In genomic region chr2:98297817-98298684, GRCh38 we compare ENCODE assay signal across 34 cellular contexts. TPM values are rescaled to one million over a fixed set of nuclear protein-coding genes. Genes with fewer than 3 reads are reported as not detected.
DNase-seq lines count a peak whose midpoint lies in the region; ATAC-seq, FAIRE-seq and TF ChIP-seq lines count a peak whose summit lies in the region.
"Had no signal": no experiment of that assay in that cellular context is flagged by ENCODE, and none has a peak within 500 bp of the region (broad histone marks: within the 10 kb centered on the region; RNA-seq: fewer than 3 reads in every experiment).

No MANE protein-coding gene starts in this region.

- H3K36me3 Mint-ChIP-seq in HFFc6 (ENCODE audit: low read depth) (no peaks in the 10 kb centered on the region), neural progenitor cell (no peaks in the 10 kb centered on the region)
- H3K36me3 Mint-ChIP-seq: activated naive CD4-positive, alpha-beta T cell treated with anti-CD3 and anti-CD28 coated beads, Interleukin-2, amount 50 U/mL, for 24 hours; IgD-negative memory B cell had no signal

- no peak for TF ChIP-seq EP300 in H1 (IDR thresholded peaks at IDR 0.05; ENCODE audit: borderline replicate concordance in 1 of 2, low read depth in 2 of 2, low read length in 2 of 2)

- no peaks in the 10 kb centered on the region for H3K23me2 ChIP-seq in H1 (ENCODE audit: low read depth, low read length)

- H3K4me1 Mint-ChIP-seq in HFFc6 (ENCODE audit: low read depth) (peaks cover 14% of the 10 kb centered on the region), neural progenitor cell (peaks cover 29% of the 10 kb centered on the region)
- H3K4me1 Mint-ChIP-seq: activated naive CD4-positive, alpha-beta T cell treated with anti-CD3 and anti-CD28 coated beads, Interleukin-2, amount 50 U/mL, for 24 hours; IgD-negative memory B cell; nephron had no signal

- POLR2A ChIA-PET in H1 (lab: Charles Lee; ENCODE audit: partially characterized antibody), result no interaction called here

- H2BK12ac ChIP-seq in H1 (ENCODE audit: low read depth, low read length), result no peak overlapping the region

- H4K20me1 ChIP-seq in H1 (replicated peaks in 1 of 2; ENCODE audit: control insufficient read depth in 1 of 2, insufficient read depth in 2 of 2, low read length in 2 of 2) (no peaks in the 10 kb centered on the region), neural progenitor cell (ENCODE audit: low read depth) (no peaks in the 10 kb centered on the region)
- H4K20me1 ChIP-seq: BLaER1 treated with 17β-estradiol and CSF1 and Interleukin-3, amounts not matched to agents 10 nM and 100 nM had no signal

- H4K8ac ChIP-seq in H1 (ENCODE audit: extremely low read depth, insufficient read depth, low read length), result no peak overlapping the region

- CTCF ChIA-PET in H1 (lab: Charles Lee; ENCODE audit: partially characterized antibody), result interaction anchor here (0.6 to 2.9 kb wide), 9 partner anchors 13 to 180 kb away, joined by 3 to 8 read pairs (median 3); no protein-coding TSS in a partner anchor

- WGBS in H1 (ENCODE audit: extremely low coverage in 1 of 2, insufficient coverage in 1 of 2, insufficient read length in 1 of 2, insufficient replicate concordance in 2 of 2, low coverage in 1 of 2, low lambda C conversion rate in 2 of 2, missing lambda C conversion rate in 1 of 2), 2 experiments, result 81% methylated on average over 12 of the region's 12 CpGs; no CpG with 5 or more reads in 1 of the 2 experiments
- WGBS in testis, 2 donors, result 74 to 78% methylated on average over 12 of the region's 12 CpGs

- H3K9me3 ChIP-seq in H1 (ENCODE audit: insufficient read depth in 2 of 2, low read depth in 1 of 2, low read length in 1 of 2) (no peaks in the 10 kb centered on the region), neural progenitor cell (ENCODE audit: low read depth) (no peaks in the 10 kb centered on the region), testis (no peaks in the 10 kb centered on the region), left ventricle myocardium inferior (replicated peaks) (no peaks in the 10 kb centered on the region), gastrocnemius medialis (no peaks in the 10 kb centered on the region)
- H3K9me3 ChIP-seq: BLaER1 treated with 17β-estradiol and CSF1 and Interleukin-3, amounts not matched to agents 10 nM and 100 nM; gastroesophageal sphincter; ovary; SJSA1; upper lobe of right lung had no signal

- no peak overlapping the region for H3K14ac ChIP-seq in H1 (ENCODE audit: insufficient read length)

- in situ Hi-C loops in gastrocnemius medialis (cut with MboI; ENCODE audit: low sequenced_read_pairs in 4 of 4), result no loop called here

- TF ChIP-seq POLR2A in H1 (IDR thresholded peaks at IDR 0.05; ENCODE audit: control extremely low read depth in 1 of 2, low read depth in 2 of 2, low read length in 2 of 2) (no peak), testis (IDR thresholded peaks at IDR 0.05) (no peak), gastrocnemius medialis (IDR thresholded peaks at IDR 0.05) (no peak)

- no peaks in the 10 kb centered on the region for H3K79me1 ChIP-seq in H1 (ENCODE audit: low read depth, low read length)

- H2AFZ ChIP-seq in H1 (ENCODE audit: low read length) (no peak overlapping the region), neural progenitor cell (replicated peaks) (no peak overlapping the region)
- H2AFZ ChIP-seq: GM23248 had no signal

- H3K4me1 ChIP-seq in H1 (replicated peaks in 1 of 4; ENCODE audit: control insufficient read depth in 3 of 4, insufficient read depth in 4 of 4, low read length in 3 of 4), result no peaks in the 10 kb centered on the region
- peaks cover 15% of the 10 kb centered on the region for H3K4me1 ChIP-seq in neural progenitor cell
- no peaks in the 10 kb centered on the region for H3K4me1 ChIP-seq in testis
- H3K4me1 ChIP-seq in left ventricle myocardium inferior, result no peaks in the 10 kb centered on the region
- H3K4me1 ChIP-seq in gastrocnemius medialis, result no peaks in the 10 kb centered on the region
- H3K4me1 ChIP-seq: gastroesophageal sphincter, SJSA1, upper lobe of right lung had no signal

- H3K4me2 ChIP-seq in H1 (ENCODE audit: insufficient read depth in 1 of 2, low read depth in 2 of 2, low read length in 2 of 2) (no peak overlapping the region), neural progenitor cell (no peak overlapping the region)
- H3K4me2 ChIP-seq: BLaER1 treated with 17β-estradiol and CSF1 and Interleukin-3, amounts not matched to agents 10 nM and 100 nM had no signal

- FAIRE-seq in H1 (lab: Jason Lieb, UNC), result no peak
- FAIRE-seq: endometrium, RCC 7860, TTC549 had no signal

- no peaks in the 10 kb centered on the region; the same call in 1 of the 2 replicates for H3K27me3 ChIP-seq in GM06990 (replicated peaks; ENCODE audit: control insufficient read depth, insufficient read depth, low read length)
- 0 out of 7 replicates have a peak, but pooled peaks cover 0 to 3% (median 0%) of the 10 kb centered on the region in 4 experiments for H3K27me3 ChIP-seq in H1 (replicated peaks in 1 of 4; ENCODE audit: control insufficient read depth in 3 of 4, extremely low read depth in 1 of 4, insufficient read depth in 3 of 4, low read length in 3 of 4)
- H3K27me3 ChIP-seq in neural progenitor cell, result no peaks in the 10 kb centered on the region
- no peaks in the 10 kb centered on the region for H3K27me3 ChIP-seq in testis
- H3K27me3 ChIP-seq in left ventricle myocardium inferior (ENCODE audit: low read depth), result peaks cover 6% of the 10 kb centered on the region
- H3K27me3 ChIP-seq in gastrocnemius medialis, result no peaks in the 10 kb centered on the region
- H3K27me3 ChIP-seq: BLaER1 treated with 17β-estradiol and CSF1 and Interleukin-3, amounts not matched to agents 10 nM and 100 nM; gastroesophageal sphincter; ovary had no signal

- H4K91ac ChIP-seq in H1 (replicated peaks; ENCODE audit: insufficient read length, low read length), result no peak overlapping the region

- DNase-seq in GM06990 (ENCODE audit: extremely low read depth, insufficient read length), result no peak
- no peak for DNase-seq in HFFc6
- DNase-seq in H1 (ENCODE audit: low read depth in 1 of 2, low spot score in 2 of 2), result no peak
- DNase-seq in neural progenitor cell (ENCODE audit: low spot score), result no peak
- DNase-seq in testis, result no peak
- no peak for DNase-seq in left ventricle myocardium inferior
- no peak for DNase-seq in activated T-cell treated with anti-CD3 and anti-CD28 coated beads for 4 hours
- DNase-seq in gastrocnemius medialis, result no peak
- DNase-seq: activated CD4-positive, alpha-beta T cell treated with anti-CD3 and anti-CD28 coated beads for 1 hour; activated CD8-positive, alpha-beta T cell treated with anti-CD3 and anti-CD28 coated beads for 36 hours; amygdala; COR-L47; GM23248; islet precursor cell; NCI-H1105; NCI-H2029; ovary; retina; stimulated activated CD4-positive, alpha-beta T cell treated with anti-CD3 and anti-CD28 coated beads, Interleukin-2, amount 100 ng/mL, for 48 hours; upper lobe of right lung had no signal

- intact Hi-C loops in testis (cut with DNase I; ENCODE audit: low total_unique reads), result no loop called here
- intact Hi-C loops in left ventricle myocardium inferior (cut with micrococcal nuclease), result no loop called here
- intact Hi-C loops in gastrocnemius medialis (cut with DNase I; ENCODE audit: low total_unique reads), result no loop called here

- no peak overlapping the region for H2BK20ac ChIP-seq in H1 (ENCODE audit: low read length)

- H2BK5ac ChIP-seq in H1 (ENCODE audit: low read depth, low read length), result no peak overlapping the region

- no peak overlapping the region for H3K4me3 Mint-ChIP-seq in HFFc6
- no peak overlapping the region for H3K4me3 Mint-ChIP-seq in neural progenitor cell
- H3K4me3 Mint-ChIP-seq: activated CD8-positive, alpha-beta T cell treated with anti-CD3 and anti-CD28 coated beads for 36 hours; activated naive CD4-positive, alpha-beta T cell treated with anti-CD3 and anti-CD28 coated beads, Interleukin-2, amount 50 U/mL, for 24 hours; IgD-negative memory B cell; nephron; T-helper 1 cell treated with Interleukin-12 subunit alpha and Interleukin-12 subunit beta and Interleukin-4 antibody, amounts not matched to agents 30 μg/mL and 1 μg/mL, for 36 hours had no signal

- H3K9ac ChIP-seq in H1 (replicated peaks in 1 of 4; ENCODE audit: extremely low read depth in 1 of 4, low read depth in 3 of 4, low read length in 3 of 4) (no peak overlapping the region), neural progenitor cell (no peak overlapping the region)
- H3K9ac ChIP-seq: BLaER1 treated with 17β-estradiol and CSF1 and Interleukin-3, amounts not matched to agents 10 nM and 100 nM; GM23248 had no signal

- H3K9me3 Mint-ChIP-seq in HFFc6 (no peaks in the 10 kb centered on the region), neural progenitor cell (no peaks in the 10 kb centered on the region)
- H3K9me3 Mint-ChIP-seq: activated CD8-positive, alpha-beta T cell treated with anti-CD3 and anti-CD28 coated beads for 36 hours; activated naive CD4-positive, alpha-beta T cell treated with anti-CD3 and anti-CD28 coated beads, Interleukin-2, amount 50 U/mL, for 24 hours; activated T-helper 2 cell treated with anti-CD3 and anti-CD28 coated beads, Interferon-gamma antibody, Interleukin-2, Interleukin-4, amounts not matched to agents 10 μg/mL and 5 μg/mL and 100 μg/mL, durations not matched to agents 14 hours and 24 hours and 36 hours; IgD-negative memory B cell; nephron; T-helper 1 cell treated with Interleukin-12 subunit alpha and Interleukin-12 subunit beta and Interleukin-4 antibody, amounts not matched to agents 30 μg/mL and 1 μg/mL, for 36 hours had no signal

- H3K23ac ChIP-seq in H1 (ENCODE audit: insufficient read length), result no peak overlapping the region

- H3K27ac ChIP-seq in H1 (ENCODE audit: low read depth, low read length), result no peak overlapping the region
- H3K27ac ChIP-seq in neural progenitor cell, result no peak overlapping the region
- H3K27ac ChIP-seq in testis, result no peak overlapping the region
- no peak overlapping the region for H3K27ac ChIP-seq in left ventricle myocardium inferior (replicated peaks)
- H3K27ac ChIP-seq in gastrocnemius medialis, result no peak overlapping the region
- H3K27ac ChIP-seq: BLaER1 treated with 17β-estradiol and CSF1 and Interleukin-3, amounts not matched to agents 10 nM and 100 nM; coronary artery; gastroesophageal sphincter; GM23248; ovary; SJSA1; upper lobe of right lung had no signal

- TF ChIP-seq RAD21 in H1 (IDR thresholded peaks at IDR 0.05 in 1 of 2, conservative IDR thresholded peaks at IDR 0.05 in 1 of 2; ENCODE audit: low read depth in 2 of 2, low read length in 2 of 2), result peak; percentile 62 to 71

- H3K18ac ChIP-seq in H1 (ENCODE audit: extremely low read depth, low read length), result no peak overlapping the region

- H3K27ac Mint-ChIP-seq in HFFc6, result no peak overlapping the region
- H3K27ac Mint-ChIP-seq in neural progenitor cell, result no peak overlapping the region
- H3K27ac Mint-ChIP-seq: activated CD8-positive, alpha-beta T cell treated with anti-CD3 and anti-CD28 coated beads for 36 hours; activated naive CD4-positive, alpha-beta T cell treated with anti-CD3 and anti-CD28 coated beads, Interleukin-2, amount 50 U/mL, for 24 hours; activated T-helper 2 cell treated with anti-CD3 and anti-CD28 coated beads, Interferon-gamma antibody, Interleukin-2, Interleukin-4, amounts not matched to agents 10 μg/mL and 5 μg/mL and 100 μg/mL, durations not matched to agents 14 hours and 24 hours and 36 hours; IgD-negative memory B cell; nephron; T-helper 1 cell treated with Interleukin-12 subunit alpha and Interleukin-12 subunit beta and Interleukin-4 antibody, amounts not matched to agents 30 μg/mL and 1 μg/mL, for 36 hours had no signal

- no peaks in the 10 kb centered on the region for H3F3A ChIP-seq in neural progenitor cell (ENCODE audit: low read depth)

- H3K4me3 ChIP-seq in GM06990 (replicated peaks; ENCODE audit: low read depth, low read length), result no peak overlapping the region
- H3K4me3 ChIP-seq in H1 (ENCODE audit: extremely low read depth in 1 of 4, insufficient read depth in 2 of 4, low read depth in 3 of 4, low read length in 4 of 4), result no peak overlapping the region
- H3K4me3 ChIP-seq in neural progenitor cell, result no peak overlapping the region
- H3K4me3 ChIP-seq in testis, result no peak overlapping the region
- no peak overlapping the region for H3K4me3 ChIP-seq in left ventricle myocardium inferior
- H3K4me3 ChIP-seq in gastrocnemius medialis, result no peak overlapping the region
- H3K4me3 ChIP-seq: BLaER1 treated with 17β-estradiol and CSF1 and Interleukin-3, amounts not matched to agents 10 nM and 100 nM; coronary artery; gastroesophageal sphincter; GM23248; ovary; SJSA1; upper lobe of right lung had no signal

- no peak overlapping the region for H2BK15ac ChIP-seq in H1 (ENCODE audit: low read length)

- H3K79me2 ChIP-seq in H1 (ENCODE audit: control insufficient read depth in 1 of 2, insufficient read depth in 2 of 2, low read length in 2 of 2) (no peaks in the 10 kb centered on the region), neural progenitor cell (ENCODE audit: low read depth) (no peaks in the 10 kb centered on the region)

- H2AK5ac ChIP-seq in H1 (ENCODE audit: low read depth, low read length), result no peak overlapping the region

- no peak for ATAC-seq in gastrocnemius medialis
- ATAC-seq: activated CD8-positive, alpha-beta T cell treated with anti-CD3 and anti-CD28 coated beads for 36 hours; gastroesophageal sphincter; upper lobe of right lung had no signal

- peak; percentile 29 for TF ChIP-seq CTCF in GM06990 (IDR thresholded peaks at IDR 0.05; ENCODE audit: insufficient read depth, low read length, poor library complexity, severe bottlenecking)
- peak; percentile 38; the same call in 1 of the 2 replicates for TF ChIP-seq CTCF in HFFc6 (IDR thresholded peaks at IDR 0.05)
- peak; percentile 52 to 82 (median 66) for TF ChIP-seq CTCF in H1 (IDR thresholded peaks at IDR 0.05; ENCODE audit: control extremely low read depth in 1 of 3, insufficient read depth in 1 of 3, low read depth in 1 of 3, low read length in 3 of 3)
- TF ChIP-seq CTCF in neural progenitor cell (IDR thresholded peaks at IDR 0.05), result peak; percentile 20
- TF ChIP-seq CTCF in testis (IDR thresholded peaks at IDR 0.05), result peak in 1 of 3 experiments; percentile 12
- TF ChIP-seq CTCF in left ventricle myocardium inferior (IDR thresholded peaks at IDR 0.05; ENCODE audit: borderline replicate concordance), result no peak
- no peak for TF ChIP-seq CTCF in gastrocnemius medialis (IDR thresholded peaks at IDR 0.05 in 4 of 5, conservative IDR thresholded peaks at IDR 0.05 in 1 of 5)

- H4K5ac ChIP-seq in H1 (ENCODE audit: insufficient read length, low read depth, low read length), result no peak overlapping the region

- H3K56ac ChIP-seq in H1 (replicated peaks; ENCODE audit: insufficient read length, low read depth, low read length), result no peak overlapping the region

- no peak overlapping the region for H3K4ac ChIP-seq in H1 (replicated peaks; ENCODE audit: insufficient read length, low read depth, low read length)

- H3K36me3 ChIP-seq in GM06990 (ENCODE audit: control insufficient read depth, insufficient read depth, low read length) (no peaks in the 10 kb centered on the region), H1 (ENCODE audit: control insufficient read depth in 2 of 4, insufficient read depth in 4 of 4, low read length in 3 of 4) (no peaks in the 10 kb centered on the region), neural progenitor cell (no peaks in the 10 kb centered on the region), testis (ENCODE audit: low read depth, missing control alignments) (no peaks in the 10 kb centered on the region), left ventricle myocardium inferior (no peaks in the 10 kb centered on the region), gastrocnemius medialis (no peaks in the 10 kb centered on the region)
- H3K36me3 ChIP-seq: BLaER1 treated with 17β-estradiol and CSF1 and Interleukin-3, amounts not matched to agents 10 nM and 100 nM; gastroesophageal sphincter; ovary; SJSA1; upper lobe of right lung had no signal

- H3K27me3 Mint-ChIP-seq in HFFc6 (ENCODE audit: insufficient read depth) (peaks cover 36% of the 10 kb centered on the region), neural progenitor cell (ENCODE audit: insufficient read depth, low read depth) (peaks cover 3% of the 10 kb centered on the region)

- no peak overlapping the region for H2BK120ac ChIP-seq in H1 (replicated peaks; ENCODE audit: low read depth, low read length)

RNA-seq across cellular contexts. Expression of gene CNGA3, which starts 48.2 kb away (rescaled TPM):
- total RNA-seq in HFFc6 (2021; fragmentation: NEBNext Ultra II Directional; extraction: Animal tissue kit (Norgen Biotek cat#: 25700)), result under 1 TPM; 0.14 to 0.71 (median 0.22) TPM
- not detected in 2 replicates for total RNA-seq in H1 (2021; fragmentation: NEBNext Ultra II Directional; extraction: Animal tissue kit (Norgen Biotek cat#: 25700))
- polyA plus RNA-seq in H1 (2011; rRNA removed) (0.02 TPM in 1 of 2 replicates, not detected in the other), testis (ENCODE audit: insufficient read depth, low read depth, low replicate concordance) (1.5 TPM)
- 0.04 TPM for polyA plus RNA-seq in H1 (2011; cell fraction: cytosol; rRNA removed)
- polyA plus RNA-seq in H1 (2011; cell fraction: nucleus; rRNA removed), result 0.06 TPM
- polyA plus RNA-seq in H1 (2012, experiment 1 of 2), result not detected in 4 replicates
- not detected for polyA plus RNA-seq in H1 (2012, experiment 2 of 2)
- 0.02 TPM for polyA plus RNA-seq in H1 (2013, experiment 1 of 2)
- polyA plus RNA-seq in H1 (2013, experiment 2 of 2), result not detected
- not detected in 2 replicates for polyA minus RNA-seq in H1 (2011; rRNA and poly(A)+ RNA removed)
- polyA minus RNA-seq in H1 (2011; cell fraction: cytosol; rRNA and poly(A)+ RNA removed), result not detected
- not detected for polyA minus RNA-seq in H1 (2011; cell fraction: nucleus; rRNA and poly(A)+ RNA removed)
- total RNA-seq in neural progenitor cell (ENCODE audit: low replicate concordance) (not detected in 2 replicates), testis (1 to 10 TPM in 1 of 2 donors, under 1 TPM in 1; 0.63 to 1.1 TPM), left ventricle myocardium inferior (not detected), gastrocnemius medialis (under 1 TPM in 1 of 4 donors, not detected in 3; 0.09 TPM)
- total RNA-seq: activated CD8-positive, alpha-beta T cell treated with anti-CD3 and anti-CD28 coated beads for 36 hours; activated T-helper 2 cell treated with anti-CD3 and anti-CD28 coated beads, Interferon-gamma antibody, Interleukin-2, Interleukin-4, amounts not matched to agents 10 μg/mL and 5 μg/mL and 100 μg/mL, durations not matched to agents 14 hours and 24 hours and 36 hours; lower leg skin; SJSA1 had no signal
- polyA plus RNA-seq: AG04450, IgD-negative memory B cell had no signal

Comparison
In these comparisons a context has a peak if more than half of its experiments do, and no peak if none do; other contexts are left out.
1. CTCF ChIP-seq: peak in GM06990 (single experiment), HFFc6 (single experiment), H1 (3 of 3) and neural progenitor cell (single experiment); none in left ventricle myocardium inferior (single experiment) and gastrocnemius medialis (0 of 5).